In the genomic region with DNA sequence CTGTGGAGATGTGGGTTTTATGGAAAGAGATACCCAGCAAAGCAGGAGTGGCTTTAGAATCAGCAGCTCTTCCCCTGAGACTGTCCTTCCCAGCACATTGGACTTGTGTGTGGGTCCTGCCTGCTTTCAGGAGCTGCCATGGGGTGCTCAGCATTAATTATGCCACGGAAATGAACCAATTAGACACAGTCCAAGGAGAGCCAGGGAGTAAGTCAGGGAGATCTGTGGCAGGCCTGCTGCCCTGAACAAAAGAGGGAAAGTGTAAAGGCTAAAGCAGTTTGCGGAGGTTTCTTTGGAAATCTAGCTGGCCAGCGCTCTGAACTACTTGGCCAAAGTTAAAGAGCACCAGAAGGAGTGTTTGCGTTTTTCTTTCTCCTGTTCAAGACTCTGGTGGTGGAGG, we compare ENCODE assay signal across 15 cellular contexts.
DNase-seq lines count a peak whose midpoint lies in the region; ATAC-seq and TF ChIP-seq lines count a peak whose summit lies in the region.
"Had no signal": no experiment of that assay in that cellular context is flagged by ENCODE, and none has a peak within 500 bp of the region (broad histone marks: within the 10 kb centered on the region; RNA-seq: fewer than 3 reads in every experiment).

No MANE protein-coding gene starts in this region.

- peaks cover 18% of the 10 kb centered on the region for H3K36me3 Mint-ChIP-seq in activated naive CD4-positive, alpha-beta T cell treated with anti-CD3 and anti-CD28 coated beads, Interleukin-2, amount 50 U/mL, for 24 hours
- H3K36me3 Mint-ChIP-seq in activated naive CD4-positive, alpha-beta T cell treated with anti-CD3 and anti-CD28 coated beads, Interleukin-2, amount 50 U/mL, for 72 hours, result peaks cover 10 to 53% of the 10 kb centered on the region in 2 donors
- H3K36me3 Mint-ChIP-seq in activated CD4-positive, alpha-beta memory T cell treated with anti-CD3 and anti-CD28 coated beads for 36 hours, result peaks cover 35% of the 10 kb centered on the region
- H3K36me3 Mint-ChIP-seq in memory B cell, result peaks cover 8% of the 10 kb centered on the region

- H3K27me3 Mint-ChIP-seq in activated naive CD4-positive, alpha-beta T cell treated with anti-CD3 and anti-CD28 coated beads, Interleukin-2, amount 50 U/mL, for 24 hours, result no peaks in the 10 kb centered on the region
- H3K27me3 Mint-ChIP-seq in activated CD4-positive, alpha-beta memory T cell treated with anti-CD3 and anti-CD28 coated beads for 36 hours, result no peaks in the 10 kb centered on the region
- no peaks in the 10 kb centered on the region for H3K27me3 Mint-ChIP-seq in memory B cell

- no peak overlapping the region for H3K4me3 Mint-ChIP-seq in activated naive CD4-positive, alpha-beta T cell treated with anti-CD3 and anti-CD28 coated beads, Interleukin-2, amount 50 U/mL, for 24 hours
- H3K4me3 Mint-ChIP-seq in activated CD4-positive, alpha-beta memory T cell treated with anti-CD3 and anti-CD28 coated beads for 36 hours, result no peak overlapping the region
- H3K4me3 Mint-ChIP-seq in memory B cell, result no peak overlapping the region

- H3K4me1 Mint-ChIP-seq in activated naive CD4-positive, alpha-beta T cell treated with anti-CD3 and anti-CD28 coated beads, Interleukin-2, amount 50 U/mL, for 24 hours, result peaks cover 76% of the 10 kb centered on the region
- H3K4me1 Mint-ChIP-seq in activated CD4-positive, alpha-beta memory T cell treated with anti-CD3 and anti-CD28 coated beads for 36 hours (ENCODE audit: low read depth), result peaks cover 85% of the 10 kb centered on the region
- H3K4me1 Mint-ChIP-seq in memory B cell, result peaks cover 50% of the 10 kb centered on the region

- DNase-seq in activated naive CD4-positive, alpha-beta T cell treated with anti-CD3 and anti-CD28 coated beads, Interleukin-2, amount 50 U/mL, for 72 hours (ENCODE audit: low spot score in 2 of 2), result no peak
- no peak for DNase-seq in activated CD4-positive, alpha-beta memory T cell treated with anti-CD3 and anti-CD28 coated beads for 36 hours
- no peak for DNase-seq in memory B cell (ENCODE audit: low spot score in 2 of 2)
- no peak for DNase-seq in SW480 (ENCODE audit: low spot score)
- DNase-seq in GM10248 (ENCODE audit: extremely low spot score), result no peak
- DNase-seq in UCSD-AML1 (lab: John Stamatoyannopoulos, UW; ENCODE audit: unreplicated experiment), result no peak
- DNase-seq: AML-193, amniotic stem cell, cortex of kidney, NCI-H187, NCI-H526 treated with DMSO at 0.1 percent for 48 hours, pancreas, SIG-M5 had no signal

- intact Hi-C loops in activated CD4-positive, alpha-beta memory T cell treated with anti-CD3 and anti-CD28 coated beads for 36 hours (cut with micrococcal nuclease), result no loop called here

- no peak for TF ChIP-seq CTCF in GM10248 (IDR thresholded peaks at IDR 0.05; ENCODE audit: control extremely low read depth, extremely low read depth, low read depth, missing control alignments)

- ATAC-seq in activated naive CD4-positive, alpha-beta T cell treated with anti-CD3 and anti-CD28 coated beads, Interleukin-2, amount 50 U/mL, for 72 hours, result no peak
- ATAC-seq in memory B cell (ENCODE audit: low read depth) (no peak), GM18907 (IDR thresholded peaks at IDR 0.05; ENCODE audit: unreplicated experiment) (no peak)

- H3K9me3 Mint-ChIP-seq in activated naive CD4-positive, alpha-beta T cell treated with anti-CD3 and anti-CD28 coated beads, Interleukin-2, amount 50 U/mL, for 24 hours, result no peaks in the 10 kb centered on the region
- no peaks in the 10 kb centered on the region for H3K9me3 Mint-ChIP-seq in activated naive CD4-positive, alpha-beta T cell treated with anti-CD3 and anti-CD28 coated beads, Interleukin-2, amount 50 U/mL, for 72 hours
- no peaks in the 10 kb centered on the region for H3K9me3 Mint-ChIP-seq in activated CD4-positive, alpha-beta memory T cell treated with anti-CD3 and anti-CD28 coated beads for 36 hours
- no peaks in the 10 kb centered on the region for H3K9me3 Mint-ChIP-seq in memory B cell

- CTCF ChIA-PET in activated CD4-positive, alpha-beta memory T cell treated with anti-CD3 and anti-CD28 coated beads for 36 hours (lab: Charles Lee), result interaction anchor here (0.7 to 1.1 kb wide), 3 partner anchors 55 to 121 kb away, joined by 3 read pairs; no protein-coding TSS in a partner anchor
- CTCF ChIA-PET in GM10248 (lab: Yijun Ruan, JAX), result interaction anchor here (1.2 to 1.4 kb wide), 3 partner anchors 8 to 95 kb away, joined by 3 to 4 read pairs (median 4); no protein-coding TSS in a partner anchor

- peak overlapping the region; percentile 59 for H3K27ac Mint-ChIP-seq in activated naive CD4-positive, alpha-beta T cell treated with anti-CD3 and anti-CD28 coated beads, Interleukin-2, amount 50 U/mL, for 24 hours
- peak overlapping the region in 1 of 2 donors; percentile 65 for H3K27ac Mint-ChIP-seq in activated naive CD4-positive, alpha-beta T cell treated with anti-CD3 and anti-CD28 coated beads, Interleukin-2, amount 50 U/mL, for 72 hours
- peak overlapping the region; percentile 71 for H3K27ac Mint-ChIP-seq in activated CD4-positive, alpha-beta memory T cell treated with anti-CD3 and anti-CD28 coated beads for 36 hours
- H3K27ac Mint-ChIP-seq in memory B cell, result peak overlapping the region; percentile 94

- POLR2A ChIA-PET in activated CD4-positive, alpha-beta memory T cell treated with anti-CD3 and anti-CD28 coated beads for 36 hours (lab: Charles Lee), result interaction anchor here (0.7 to 1.2 kb wide), 4 partner anchors 16 to 90 kb away, joined by 3 to 5 read pairs (median 3); a partner anchor contains a TSS
- POLR2A ChIA-PET in GM10248 (lab: Yijun Ruan, JAX), result interaction anchor here (0.6 to 0.7 kb wide), 2 partner anchors 106 to 224 kb away, joined by 3 read pairs; no protein-coding TSS in a partner anchor
